23 cellular contexts compared by ENCODE assay signal in genomic region chr10:77541944-77542343, GRCh38.
"Had no signal": no experiment of that assay in that cellular context is flagged by ENCODE, and none has a peak within 500 bp of the region (broad histone marks: within the 10 kb centered on the region; RNA-seq: fewer than 3 reads in every experiment).

No MANE protein-coding gene starts in this region.

- ATAC-seq: Panc1, PC-3, SK-N-SH treated with all-trans-retinoic acid at 6 μM for 48 hours had no signal

- H3K9me3 ChIP-seq: SJCRH30 had no signal

- DNase-seq: Kasumi-1, KG1, MM.1S, NCI-H1092 treated with DMSO at 0.1 percent for 48 hours, NCI-H1436, NCI-H187, NCI-H2029, NCI-H2081 treated with DMSO at 0.1 percent for 48 hours, NCI-H2171, NCI-H226, NCI-H446, NCI-H510A, NCI-H524 treated with DMSO at 0.1 percent for 48 hours, NCI-H69, NCI-H774, PC-3, SHP77 treated with DMSO at 0.1 percent for 48 hours, SJCRH30, T-helper 1 cell had no signal

- H3K36me3 ChIP-seq: SJCRH30 had no signal

- H3K4me1 ChIP-seq: SJCRH30 had no signal

- H3K4me3 ChIP-seq: SJCRH30 had no signal

- H3K27ac ChIP-seq: HL-60, RWPE1, SJCRH30 had no signal
